1 cellular context compared by ENCODE assay signal in the genomic region with DNA sequence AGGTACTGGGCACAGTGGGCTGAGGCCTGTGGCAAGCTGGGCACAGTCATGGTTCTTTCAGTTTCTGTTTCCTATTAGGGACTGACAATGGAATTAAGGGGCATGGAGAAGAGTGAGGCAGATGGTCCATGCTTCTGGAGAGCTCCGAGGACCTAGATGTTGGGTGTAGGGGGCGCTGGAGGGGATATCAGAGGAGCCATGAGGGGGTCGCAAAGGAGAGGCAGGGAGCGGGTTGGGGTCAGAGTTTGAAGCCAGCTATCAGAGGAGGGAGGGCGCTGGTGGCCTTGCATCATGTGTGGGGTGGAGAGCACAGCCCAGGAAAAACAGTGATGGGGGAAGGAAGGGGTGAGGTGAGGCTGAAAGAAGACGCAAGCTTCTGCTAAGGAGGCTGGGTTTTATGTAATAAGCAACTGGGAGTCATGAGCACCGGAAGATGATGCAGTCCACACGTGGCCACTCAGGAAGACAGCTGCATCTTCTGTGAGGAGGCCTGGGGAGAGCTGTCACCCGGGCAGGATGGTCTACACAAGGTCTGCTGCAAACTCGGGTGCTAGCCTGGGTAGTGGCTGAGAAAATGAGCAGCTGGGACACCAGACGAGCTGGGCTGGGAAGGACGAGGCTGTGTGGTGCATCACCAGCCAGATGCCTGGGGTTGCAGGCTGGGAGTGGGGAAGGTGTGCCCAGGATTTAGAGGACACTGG.
TF ChIP-seq lines count a peak whose summit lies in the region.

No MANE protein-coding gene starts in this region.

TF ChIP-seq in GM23338, 12 proteins besides CTCF, POLR2A, EP300 and RAD21 (continued from another document):
- TF ChIP-seq, protein P1, sequence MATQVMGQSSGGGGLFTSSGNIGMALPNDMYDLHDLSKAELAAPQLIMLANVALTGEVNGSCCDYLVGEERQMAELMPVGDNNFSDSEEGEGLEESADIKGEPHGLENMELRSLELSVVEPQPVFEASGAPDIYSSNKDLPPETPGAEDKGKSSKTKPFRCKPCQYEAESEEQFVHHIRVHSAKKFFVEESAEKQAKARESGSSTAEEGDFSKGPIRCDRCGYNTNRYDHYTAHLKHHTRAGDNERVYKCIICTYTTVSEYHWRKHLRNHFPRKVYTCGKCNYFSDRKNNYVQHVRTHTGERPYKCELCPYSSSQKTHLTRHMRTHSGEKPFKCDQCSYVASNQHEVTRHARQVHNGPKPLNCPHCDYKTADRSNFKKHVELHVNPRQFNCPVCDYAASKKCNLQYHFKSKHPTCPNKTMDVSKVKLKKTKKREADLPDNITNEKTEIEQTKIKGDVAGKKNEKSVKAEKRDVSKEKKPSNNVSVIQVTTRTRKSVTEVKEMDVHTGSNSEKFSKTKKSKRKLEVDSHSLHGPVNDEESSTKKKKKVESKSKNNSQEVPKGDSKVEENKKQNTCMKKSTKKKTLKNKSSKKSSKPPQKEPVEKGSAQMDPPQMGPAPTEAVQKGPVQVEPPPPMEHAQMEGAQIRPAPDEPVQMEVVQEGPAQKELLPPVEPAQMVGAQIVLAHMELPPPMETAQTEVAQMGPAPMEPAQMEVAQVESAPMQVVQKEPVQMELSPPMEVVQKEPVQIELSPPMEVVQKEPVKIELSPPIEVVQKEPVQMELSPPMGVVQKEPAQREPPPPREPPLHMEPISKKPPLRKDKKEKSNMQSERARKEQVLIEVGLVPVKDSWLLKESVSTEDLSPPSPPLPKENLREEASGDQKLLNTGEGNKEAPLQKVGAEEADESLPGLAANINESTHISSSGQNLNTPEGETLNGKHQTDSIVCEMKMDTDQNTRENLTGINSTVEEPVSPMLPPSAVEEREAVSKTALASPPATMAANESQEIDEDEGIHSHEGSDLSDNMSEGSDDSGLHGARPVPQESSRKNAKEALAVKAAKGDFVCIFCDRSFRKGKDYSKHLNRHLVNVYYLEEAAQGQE (IDR thresholded peaks at IDR 0.05; ENCODE audit: unreplicated experiment), result no peak
